Comparison of ENCODE assay signal across 32 cellular contexts in genomic region chr9:93416530-93417235, GRCh38.
"Had no signal": no experiment of that assay in that cellular context is flagged by ENCODE, and none has a peak within 500 bp of the region (broad histone marks: within the 10 kb centered on the region; RNA-seq: fewer than 3 reads in every experiment).

No MANE protein-coding gene starts in this region.

- ATAC-seq: activated naive CD4-positive, alpha-beta T cell treated with anti-CD3 and anti-CD28 coated beads, Interleukin-2, amount 50 U/mL, for 72 hours; activated naive CD8-positive, alpha-beta T cell treated with anti-CD3 and anti-CD28 coated beads, Interleukin-2, amount 50 U/mL, for 24 hours; activated T-cell treated with anti-CD3 and anti-CD28 coated beads, Interleukin-2, amount 50 U/mL, for 4 hours; activated T-cell treated with anti-CD3 and anti-CD28 coated beads, Interleukin-2, amount 50 U/mL, for 72 hours; activated T-helper 17 cell treated with anti-CD3 and anti-CD28 coated beads, Interleukin-2, amount 50 U/mL, for 72 hours; body of pancreas had no signal

- H3K4me3 ChIP-seq: adrenal gland, ascending aorta, body of pancreas, breast epithelium, cardiac muscle cell had no signal

- H3K27me3 ChIP-seq: adrenal gland, ascending aorta, body of pancreas, brain microvascular endothelial cell, breast epithelium, cardiac muscle cell had no signal

- H3K9me3 ChIP-seq: adrenal gland had no signal

- H3K36me3 ChIP-seq: adrenal gland, ascending aorta, brain microvascular endothelial cell, breast epithelium, cardiac muscle cell had no signal

- DNase-seq: activated effector memory CD4-positive, alpha-beta T cell treated with anti-CD3 and anti-CD28 coated beads, Interleukin-2, amount 50 U/mL, for 16 hours; activated effector memory CD4-positive, alpha-beta T cell treated with Interleukin-2 at 50 U/mL for 16 hours; activated gamma-delta T cell; activated gamma-delta T cell treated with Interleukin-2 at 50 U/mL for 16 hours; activated naive CD4-positive, alpha-beta T cell; activated naive CD4-positive, alpha-beta T cell treated with anti-CD3 and anti-CD28 coated beads for 36 hours; activated naive CD4-positive, alpha-beta T cell treated with anti-CD3 and anti-CD28 coated beads, Interleukin-2, amount 10 ng/mL, durations not matched to agents 7 days and 5 days; activated naive CD4-positive, alpha-beta T cell treated with anti-CD3 and anti-CD28 coated beads, Interleukin-2, amount 50 U/mL, for 16 hours; activated naive CD4-positive, alpha-beta T cell treated with Interleukin-2 at 50 U/mL for 16 hours; activated naive CD8-positive, alpha-beta T cell treated with anti-CD3 and anti-CD28 coated beads for 36 hours; activated naive CD8-positive, alpha-beta T cell treated with anti-CD3 and anti-CD28 coated beads, Interleukin-2, amount 10 ng/mL, durations not matched to agents 7 days and 5 days; activated naive CD8-positive, alpha-beta T cell treated with anti-CD3 and anti-CD28 coated beads, Interleukin-2, amount 50 U/mL, for 24 hours; activated T-cell treated with anti-CD3 and anti-CD28 coated beads, Interleukin-2, amount 50 U/mL, for 1 hour; activated T-cell treated with anti-CD3 and anti-CD28 coated beads, Interleukin-2, amount 50 U/mL, for 24 hours; activated T-cell treated with anti-CD3 and anti-CD28 coated beads, Interleukin-2, amount 50 U/mL, for 4 hours; activated T-cell treated with anti-CD3 and anti-CD28 coated beads, Interleukin-2, amount 50 U/mL, for 48 hours; activated T-cell treated with anti-CD3 and anti-CD28 coated beads, Interleukin-2, amount 50 U/mL, for 72 hours; adrenal gland; amniotic stem cell; amygdala; anterior cingulate cortex; aorta; body of pancreas; brain microvascular endothelial cell; caudate nucleus; central memory CD4-positive, alpha-beta T cell; cerebellar nuclear complex had no signal

- H3K27ac ChIP-seq: adrenal gland, ascending aorta, body of pancreas, brain microvascular endothelial cell, breast epithelium, cardiac muscle cell had no signal

- H3K4me1 ChIP-seq: adrenal gland, ascending aorta, body of pancreas, breast epithelium had no signal
